ENCODE assay signal across 23 cellular contexts in genomic region chr22:36110306-36110791, GRCh38. TPM values are rescaled to one million over a fixed set of nuclear protein-coding genes. Genes with fewer than 3 reads are reported as not detected.
A peak's percentile ranks its signal among the peaks of the same experiment; 100 is the strongest.
DNase-seq lines count a peak whose midpoint lies in the region; ATAC-seq, FAIRE-seq and TF ChIP-seq lines count a peak whose summit lies in the region.
"Had no signal": no experiment of that assay in that cellular context is flagged by ENCODE, and none has a peak within 500 bp of the region (broad histone marks: within the 10 kb centered on the region; RNA-seq: fewer than 3 reads in every experiment).

No MANE protein-coding gene starts in this region.

- peaks cover 0 to 4% (median 0%) of the 10 kb centered on the region in 4 donors for H3K4me1 ChIP-seq in upper lobe of left lung

- H3K27me3 ChIP-seq in upper lobe of left lung: no peaks in the 10 kb centered on the region
- H3K27me3 ChIP-seq: BLaER1, body of pancreas had no signal

- ATAC-seq in omental fat pad (ENCODE audit: low FRiP score) (peak; percentile 37), upper lobe of left lung (ENCODE audit: low FRiP score in 2 of 2) (no peak)
- ATAC-seq in activated naive CD4-positive, alpha-beta T cell treated with anti-CD3 and anti-CD28 coated beads, Interleukin-2, amount 50 U/mL, for 72 hours: no peak
- ATAC-seq: body of pancreas had no signal

- H3K9me3 ChIP-seq in upper lobe of left lung: no peaks in the 10 kb centered on the region
- H3K9me3 ChIP-seq: BLaER1, body of pancreas, neutrophil had no signal

- no peak overlapping the region for H3K27ac Mint-ChIP-seq in activated naive CD4-positive, alpha-beta T cell treated with anti-CD3 and anti-CD28 coated beads, Interleukin-2, amount 50 U/mL, for 72 hours
- H3K27ac Mint-ChIP-seq: dendritic cell treated with granulocyte-macrophage colony-stimulating factor and Interleukin-4, amounts not matched to agents 40 ng/mL and 50 ng/mL, for 4 days had no signal

- no peak for FAIRE-seq in urothelium cell line (lab: Jason Lieb, UNC)
- FAIRE-seq: islet of Langerhans, RCC 7860, small intestine had no signal

- TF ChIP-seq EP300 in upper lobe of left lung (IDR thresholded peaks at IDR 0.05): no peak

- no peak for TF ChIP-seq CTCF in fibroblast of the aortic adventitia (IDR thresholded peaks at IDR 0.05; ENCODE audit: insufficient read depth, low read length)
- TF ChIP-seq CTCF in omental fat pad (IDR thresholded peaks at IDR 0.05): no peak
- no peak for TF ChIP-seq CTCF in upper lobe of left lung (IDR thresholded peaks at IDR 0.05)

- H3K27ac ChIP-seq in upper lobe of left lung: no peak overlapping the region
- H3K27ac ChIP-seq: 22Rv1, BLaER1, neutrophil had no signal

- no peak for TF ChIP-seq POLR2A in upper lobe of left lung (IDR thresholded peaks at IDR 0.05)

- no peaks in the 10 kb centered on the region for H3K36me3 Mint-ChIP-seq in activated naive CD4-positive, alpha-beta T cell treated with anti-CD3 and anti-CD28 coated beads, Interleukin-2, amount 50 U/mL, for 72 hours

- no peaks in the 10 kb centered on the region for H3K36me3 ChIP-seq in upper lobe of left lung
- H3K36me3 ChIP-seq: BLaER1, neutrophil had no signal

- 63 to 72% methylated on average over 11 to 12 of the region's 12 CpGs for whole genome bisulfite sequencing in upper lobe of left lung, 2 donors

- DNase-seq in DMS 273 (lab: John Stamatoyannopoulos, UW; ENCODE audit: unreplicated experiment) (peak; percentile 55), DMS 273 treated with DMSO at 0.1 percent for 48 hours (lab: John Stamatoyannopoulos, UW) (no peak), fibroblast of the aortic adventitia (ENCODE audit: low read depth) (peak; percentile 35), omental fat pad (ENCODE audit: low spot score) (no peak), urothelium cell line (ENCODE audit: low spot score) (peak; percentile 35), upper lobe of left lung (no peak), amniotic stem cell (lab: John Stamatoyannopoulos, UW) (no peak)
- DNase-seq in activated naive CD4-positive, alpha-beta T cell treated with anti-CD3 and anti-CD28 coated beads, Interleukin-2, amount 50 U/mL, for 72 hours (ENCODE audit: low spot score in 2 of 2): no peak
- DNase-seq: activated CD4-positive, alpha-beta T cell treated with anti-CD3 and anti-CD28 coated beads, Interleukin-2, amount 50 U/mL, for 1 hour; activated naive CD4-positive, alpha-beta T cell; body of pancreas; DMS53; erythroblast; Karpas-422; NCI-H2171; NCI-H774; small intestine had no signal

- H3K4me3 ChIP-seq in fibroblast of the aortic adventitia (ENCODE audit: low read depth, low read length) (no peak overlapping the region), upper lobe of left lung (no peak overlapping the region)
- H3K4me3 ChIP-seq: BLaER1, body of pancreas had no signal

- H3K9me3 Mint-ChIP-seq in activated naive CD4-positive, alpha-beta T cell treated with anti-CD3 and anti-CD28 coated beads, Interleukin-2, amount 50 U/mL, for 72 hours: no peaks in the 10 kb centered on the region
- H3K9me3 Mint-ChIP-seq: dendritic cell treated with granulocyte-macrophage colony-stimulating factor and Interleukin-4, amounts not matched to agents 40 ng/mL and 50 ng/mL, for 4 days had no signal

RNA-seq across cellular contexts. Expression of gene APOL3, which starts 50.2 kb away (rescaled TPM):
- total RNA-seq in fibroblast of the aortic adventitia (ENCODE audit: low replicate concordance): 17.4 and 25.8 TPM in 2 replicates
- total RNA-seq in omental fat pad: 100 to 1,000 TPM in 1 of 4 donors, 10 to 100 TPM in 3; 39.5 to 273 (median 73.9) TPM
- 10 to 100 TPM; 40.4 to 88.0 (median 54.5) TPM for total RNA-seq in upper lobe of left lung
- 10 to 100 TPM; 46.4 to 70.0 TPM for total RNA-seq in activated naive CD4-positive, alpha-beta T cell treated with anti-CD3 and anti-CD28 coated beads, Interleukin-2, amount 50 U/mL, for 72 hours

Comparison
In these comparisons a context has a peak if more than half of its experiments do, and no peak if none do; other contexts are left out.
1. DNase-seq: peak in DMS 273 (single experiment), fibroblast of the aortic adventitia (single experiment) and urothelium cell line (single experiment); none in DMS 273 treated with DMSO at 0.1 percent for 48 hours (single experiment), omental fat pad (single experiment), upper lobe of left lung (0 of 2), activated naive CD4-positive, alpha-beta T cell treated with anti-CD3 and anti-CD28 coated beads, Interleukin-2, amount 50 U/mL, for 72 hours (0 of 2) and amniotic stem cell (single experiment).